In the genomic region with DNA sequence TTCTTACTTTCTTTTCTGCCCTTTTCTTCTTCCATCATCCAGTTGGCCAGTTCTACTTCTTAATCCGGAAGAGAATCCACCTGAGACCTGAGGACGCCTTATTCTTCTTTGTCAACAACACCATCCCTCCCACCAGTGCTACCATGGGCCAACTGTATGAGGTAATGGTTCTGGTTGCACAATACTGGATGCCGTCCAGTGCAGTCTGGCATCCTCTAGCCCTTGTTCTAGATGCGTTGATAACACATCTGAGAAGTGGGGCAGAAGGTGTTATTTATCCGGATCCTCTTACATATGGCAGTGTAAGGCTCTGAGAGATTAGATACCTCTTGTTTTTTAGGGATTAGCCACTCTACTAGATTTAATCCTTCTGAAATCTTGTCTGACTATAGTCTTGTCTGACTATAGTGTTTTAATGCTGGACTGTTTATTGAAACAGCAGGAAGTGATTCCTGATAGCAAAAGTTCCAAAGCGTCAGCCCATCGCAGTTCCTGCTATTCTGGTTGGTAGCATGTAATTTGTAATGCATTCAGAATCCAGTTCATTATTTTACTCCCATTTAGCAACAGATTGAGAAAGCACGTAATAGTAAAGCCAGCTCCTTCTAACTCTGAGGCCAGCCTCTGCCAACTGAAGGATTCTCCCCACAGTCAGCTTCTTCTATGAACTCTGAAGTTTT, we compare ENCODE assay signal across 11 cellular contexts. TPM values are rescaled to one million over a fixed set of nuclear protein-coding genes. Genes with fewer than 3 reads are reported as not detected.
DNase-seq lines count a peak whose midpoint lies in the region; ATAC-seq and TF ChIP-seq lines count a peak whose summit lies in the region.
"Had no signal": no experiment of that assay in that cellular context is flagged by ENCODE, and none has a peak within 500 bp of the region (broad histone marks: within the 10 kb centered on the region; RNA-seq: fewer than 3 reads in every experiment).

No MANE protein-coding gene starts in this region.

- TF ChIP-seq POLR2A in lower leg skin (IDR thresholded peaks at IDR 0.05), result no peak

- TF ChIP-seq CTCF in dorsolateral prefrontal cortex (IDR thresholded peaks at IDR 0.05 in 54 of 56, conservative IDR thresholded peaks at IDR 0.05 in 2 of 56; ENCODE audit: low read depth in 1 of 56, partially characterized antibody in 56 of 56) (no peak), lower leg skin (IDR thresholded peaks at IDR 0.05) (no peak)

- H3K27ac ChIP-seq in dorsolateral prefrontal cortex (peak overlapping the region; percentile 17 to 90 (median 77)), temporal lobe (ENCODE audit: low read depth, low read length) (peak overlapping the region; percentile 89), SJCRH30 (no peak overlapping the region)

- H3K4me3 ChIP-seq in MG63 (no peak overlapping the region), dorsolateral prefrontal cortex (peak overlapping the region in 3 of 59 donors; percentile 11 to 15 (median 14)), lower leg skin (ENCODE audit: low read depth, poor library complexity, severe bottlenecking) (no peak overlapping the region), SJCRH30 (no peak overlapping the region)

- intact Hi-C loops in dorsolateral prefrontal cortex (cut with DNase I), result no loop called here
- intact Hi-C loops in lower leg skin (cut with DNase I; ENCODE audit: low total_unique reads), result no loop called here

- no peaks in the 10 kb centered on the region for H3K9me3 ChIP-seq in MG63
- H3K9me3 ChIP-seq in SJCRH30 (replicated peaks), result no peaks in the 10 kb centered on the region

- peaks cover 11% of the 10 kb centered on the region for H3K36me3 ChIP-seq in MG63
- peaks cover 27% of the 10 kb centered on the region for H3K36me3 ChIP-seq in SJCRH30

- H3K27me3 ChIP-seq in MG63, result no peaks in the 10 kb centered on the region
- no peaks in the 10 kb centered on the region for H3K27me3 ChIP-seq in dorsolateral prefrontal cortex
- H3K27me3 ChIP-seq in SJCRH30, result no peaks in the 10 kb centered on the region

- DNase-seq in MG63, result peak; percentile 37
- DNase-seq in dorsolateral prefrontal cortex, result peak in 9 of 10 donors; percentile 42 to 79 (median 58)
- DNase-seq in lower leg skin (ENCODE audit: low spot score in 2 of 2), result peak; percentile 82 to 95
- DNase-seq in SJCRH30, result no peak
- no peak for DNase-seq in activated T-cell treated with anti-CD3 and anti-CD28 coated beads, Interleukin-2, amount 50 U/mL, for 48 hours
- DNase-seq: activated CD4-positive, alpha-beta T cell treated with anti-CD3 and anti-CD28 coated beads for 48 hours; effector CD8-positive, alpha-beta T cell; H7 had no signal

- no peaks in the 10 kb centered on the region for H3K4me1 ChIP-seq in SJCRH30

- ATAC-seq in GM21423 (IDR thresholded peaks at IDR 0.05; ENCODE audit: unreplicated experiment) (no peak), GM19463 (IDR thresholded peaks at IDR 0.05; ENCODE audit: unreplicated experiment) (no peak)

- 28 to 29% methylated on average over 8 of the region's 8 CpGs for WGBS in lower leg skin, 2 donors

RNA-seq across cellular contexts. Expression of a gene that starts 7.9 kb away (rescaled TPM):
- 29.2 and 29.7 TPM in 2 replicates for total RNA-seq in MG63 (2014; rRNA removed; shearing (Covaris generic); ENCODE audit: low replicate concordance)
- 100 to 1,000 TPM; 163 to 583 (median 420) TPM for total RNA-seq in dorsolateral prefrontal cortex
- 100 to 1,000 TPM in 1 of 4 donors, 10 to 100 TPM in 3; 48.7 to 102 (median 86.8) TPM for total RNA-seq in lower leg skin
- 47.5 TPM for total RNA-seq in temporal lobe
- total RNA-seq in SJCRH30 (2014; rRNA removed; shearing (Covaris generic)), result 35.0 and 36.8 TPM in 2 replicates

RNA-seq across cellular contexts. Expression of a gene that starts 41.7 kb away (rescaled TPM):
- total RNA-seq in MG63 (2014; rRNA removed; shearing (Covaris generic); ENCODE audit: low replicate concordance), result not detected in 2 replicates
- total RNA-seq in dorsolateral prefrontal cortex (1 to 10 TPM in 46 of 120 experiments, under 1 TPM in 65, not detected in 9; 0.18 to 3.5 (median 0.87) TPM), lower leg skin (not detected), temporal lobe (0.25 TPM)
- total RNA-seq in SJCRH30 (2014; rRNA removed; shearing (Covaris generic)), result not detected in 2 replicates
- total RNA-seq: H7 had no signal

RNA-seq across cellular contexts. Expression of a gene that starts 48.6 kb away (rescaled TPM):
- total RNA-seq in MG63 (2014; rRNA removed; shearing (Covaris generic); ENCODE audit: low replicate concordance), result 8.6 and 15.3 TPM in 2 replicates
- total RNA-seq in dorsolateral prefrontal cortex (10 to 100 TPM in 57 of 120 experiments, 1 to 10 TPM in 63; 2.3 to 34.4 (median 9.7) TPM), lower leg skin (not detected), temporal lobe (2.7 TPM)
- total RNA-seq in SJCRH30 (2014; rRNA removed; shearing (Covaris generic)), result not detected in 2 replicates
- total RNA-seq: H7 had no signal

Comparison
In these comparisons a context has a peak if more than half of its experiments do, and no peak if none do; other contexts are left out.
1. DNase-seq: peak in MG63 (single experiment), dorsolateral prefrontal cortex (9 of 10) and lower leg skin (2 of 2); none in SJCRH30 (0 of 2) and activated T-cell treated with anti-CD3 and anti-CD28 coated beads, Interleukin-2, amount 50 U/mL, for 48 hours (0 of 2).